8 cellular contexts compared by ENCODE assay signal in genomic region chr7:28020302-28020940, GRCh38.
DNase-seq lines count a peak whose midpoint lies in the region; ATAC-seq and TF ChIP-seq lines count a peak whose summit lies in the region.

No MANE protein-coding gene starts in this region.

- ATAC-seq in GM21529 (IDR thresholded peaks at IDR 0.05; ENCODE audit: unreplicated experiment) (peak; percentile 92), left ventricle myocardium superior (peak; percentile 76), GM21367 (IDR thresholded peaks at IDR 0.05; ENCODE audit: unreplicated experiment) (no peak)

- no peaks in the 10 kb centered on the region for H3K9me3 ChIP-seq in PC-9 (ENCODE audit: insufficient read depth, low read depth)

- H3K4me2 ChIP-seq in PC-9: peak overlapping the region; percentile 60

- DNase-seq in DMS153 treated with DMSO at 0.1 percent for 48 hours (lab: John Stamatoyannopoulos, UW; ENCODE audit: unreplicated experiment) (peak; percentile 89), Kasumi-1 (lab: John Stamatoyannopoulos, UW) (peak; percentile 91 to 92), PC-9 (peak; percentile 66 to 69), amygdala (lab: John Stamatoyannopoulos, UW) (peak in 52 of 56 donors; percentile 8 to 83 (median 42)), left ventricle myocardium superior (peak; percentile 60), pulmonary artery endothelial cell (ENCODE audit: low read depth, low spot score) (peak; percentile 43)

- H3K4me3 ChIP-seq in PC-9: no peak overlapping the region

- H3K9me2 ChIP-seq in PC-9 (ENCODE audit: insufficient read depth): no peaks in the 10 kb centered on the region

- H4K20me1 ChIP-seq in PC-9 (ENCODE audit: insufficient read depth): no peaks in the 10 kb centered on the region

- POLR2A ChIA-PET in PC-9 (lab: Charles Lee; ENCODE audit: unreplicated experiment): no interaction called here

- TF ChIP-seq CTCF in PC-9 (conservative IDR thresholded peaks at IDR 0.05): peak; percentile 96

- no peak overlapping the region for H3K27ac ChIP-seq in PC-9

- 0 out of 2 replicates have a peak overlapping the region, but pooled peaks have one; percentile 52 for H2AFZ ChIP-seq in PC-9

- H3K27me3 ChIP-seq in PC-9 (ENCODE audit: insufficient read depth, low read depth): no peaks in the 10 kb centered on the region

- intact Hi-C loops in PC-9 (cut with micrococcal nuclease; ENCODE audit: unreplicated experiment): loop anchor here (1.0 to 10.0 kb wide), 10 partner anchors 58 to 1656 kb away; no protein-coding TSS in a partner anchor
- intact Hi-C loops in left ventricle myocardium superior (cut with micrococcal nuclease): no loop called here

- no TSS peak for BruUV-seq in PC-9 (replicated peaks; lab: Mats Ljungman, UMichigan)

- H3K4me1 ChIP-seq in PC-9 (replicated peaks; ENCODE audit: insufficient read depth): peaks cover 8% of the 10 kb centered on the region; the same call in 1 of the 2 replicates

- H3F3A ChIP-seq in PC-9 (ENCODE audit: insufficient read depth, low read depth): no peaks in the 10 kb centered on the region

- H3K36me3 ChIP-seq in PC-9 (ENCODE audit: low read depth): no peaks in the 10 kb centered on the region

- H3K79me2 ChIP-seq in PC-9 (ENCODE audit: low read depth): no peaks in the 10 kb centered on the region

- CTCF ChIA-PET in PC-9 (lab: Charles Lee): interaction anchor here (0.6 to 2.1 kb wide), 7 partner anchors 59 to 824 kb away, joined by 3 to 7 read pairs (median 3); no protein-coding TSS in a partner anchor
